ENCODE assay signal across 2 cellular contexts in genomic region chr16:389317-389716, GRCh38.
TF ChIP-seq lines count a peak whose summit lies in the region.

No MANE protein-coding gene starts in this region.

TF ChIP-seq in HEK293, 187 proteins besides CTCF, POLR2A, EP300 and RAD21:
- TF ChIP-seq ZNF202 (tag by site-specific recombination; IDR thresholded peaks at IDR 0.05; ENCODE audit: borderline replicate concordance) (no peak), KLF1 (tag by site-specific recombination; IDR thresholded peaks at IDR 0.05) (0 out of 2 replicates have a peak, but pooled peaks have one; percentile 14)

TF ChIP-seq in K562, 482 proteins besides CTCF, POLR2A, EP300 and RAD21:
- TF ChIP-seq SRSF9 (IDR thresholded peaks at IDR 0.05; ENCODE audit: borderline replicate concordance, low read depth, low read length), result no peak
- no peak for TF ChIP-seq TEAD4 (IDR thresholded peaks at IDR 0.05; ENCODE audit: low read length)
- no peak for TF ChIP-seq TEAD4 (CRISPR knock-in tag; IDR thresholded peaks at IDR 0.05; ENCODE audit: borderline replicate concordance)
- TF ChIP-seq REST (CRISPR knock-in tag; IDR thresholded peaks at IDR 0.05; ENCODE audit: low read depth), result no peak
- TF ChIP-seq EWSR1 (IDR thresholded peaks at IDR 0.05; ENCODE audit: borderline replicate concordance, low read depth, partially characterized antibody), result no peak
